ENCODE assay signal across 10 cellular contexts in genomic region chr17:8159459-8160223, GRCh38. TPM values are rescaled to one million over a fixed set of nuclear protein-coding genes. Genes with fewer than 3 reads are reported as not detected.
DNase-seq lines count a peak whose midpoint lies in the region; ATAC-seq and TF ChIP-seq lines count a peak whose summit lies in the region.
"Had no signal": no experiment of that assay in that cellular context is flagged by ENCODE, and none has a peak within 500 bp of the region (broad histone marks: within the 10 kb centered on the region; RNA-seq: fewer than 3 reads in every experiment).

No MANE protein-coding gene starts in this region.

- no peak overlapping the region for H3K4me3 ChIP-seq in Loucy (ENCODE audit: low read length, poor library complexity, severe bottlenecking)
- no peak overlapping the region for H3K4me3 ChIP-seq in parathyroid adenoma (ENCODE audit: low read depth, low read length)
- H3K4me3 ChIP-seq in MM.1S (ENCODE audit: low read length): no peak overlapping the region
- H3K4me3 ChIP-seq: HAP-1 had no signal

- intact Hi-C loops in CD14-positive monocyte (cut with micrococcal nuclease): loop anchor here (2.0 to 10.0 kb wide), 5 partner anchors 21 to 325 kb away; partner anchors contain the start of genes HES7 (in 1 of the 2) and KDM6B (in 1 of the 2)

- peaks cover 7% of the 10 kb centered on the region; the same call in 1 of the 2 replicates for H3F3A ChIP-seq in Loucy (ENCODE audit: low read depth)
- H3F3A ChIP-seq in MM.1S (ENCODE audit: insufficient read depth, low read length): peaks cover 28% of the 10 kb centered on the region

- peaks cover 4% of the 10 kb centered on the region for H3K27me3 ChIP-seq in Loucy (ENCODE audit: insufficient read depth, low read length, poor library complexity, severe bottlenecking)
- H3K27me3 ChIP-seq in parathyroid adenoma (ENCODE audit: control insufficient read depth, insufficient read depth, low read length): no peaks in the 10 kb centered on the region
- H3K27me3 ChIP-seq in MM.1S (replicated peaks; ENCODE audit: insufficient read depth, low read length): no peaks in the 10 kb centered on the region

- H3K9me2 ChIP-seq in Loucy (replicated peaks; ENCODE audit: low read depth, low read length): no peaks in the 10 kb centered on the region
- no peaks in the 10 kb centered on the region for H3K9me2 ChIP-seq in MM.1S (replicated peaks; ENCODE audit: insufficient read depth, low read length)

- H3K27ac Mint-ChIP-seq in CD14-positive monocyte: peak overlapping the region in 6 of 7 donors; percentile 53 to 88 (median 82)
- H3K27ac Mint-ChIP-seq in effector memory CD8-positive, alpha-beta T cell: peak overlapping the region in 1 of 2 donors; percentile 97

- H3K4me2 ChIP-seq in Loucy (ENCODE audit: low read depth, low read length, poor library complexity, severe bottlenecking): peak overlapping the region; percentile 17
- H3K4me2 ChIP-seq in parathyroid adenoma (ENCODE audit: low read length): no peak overlapping the region
- no peak overlapping the region for H3K4me2 ChIP-seq in MM.1S (ENCODE audit: low read depth, low read length)

- peaks cover 30% of the 10 kb centered on the region in 2 donors for H3K36me3 Mint-ChIP-seq in CD14-positive monocyte
- H3K36me3 Mint-ChIP-seq in effector memory CD8-positive, alpha-beta T cell (ENCODE audit: insufficient read depth): peaks cover 60% of the 10 kb centered on the region

- peak overlapping the region; percentile 85 for H3K27ac ChIP-seq in parathyroid adenoma
- H3K27ac ChIP-seq in MM.1S (ENCODE audit: low read length): no peak overlapping the region
- H3K27ac ChIP-seq: WERI-Rb-1 had no signal

- no peak for TF ChIP-seq CTCF in CD14-positive monocyte (IDR thresholded peaks at IDR 0.05)
- no peak for TF ChIP-seq CTCF in Loucy (conservative IDR thresholded peaks at IDR 0.05; ENCODE audit: low read length)
- no peak for TF ChIP-seq CTCF in parathyroid adenoma (IDR thresholded peaks at IDR 0.05)
- TF ChIP-seq CTCF in MM.1S (IDR thresholded peaks at IDR 0.05; ENCODE audit: low read length): no peak

- H3K79me2 ChIP-seq in Loucy (ENCODE audit: insufficient read depth, low read length) (peaks cover 40% of the 10 kb centered on the region), parathyroid adenoma (peaks cover 35% of the 10 kb centered on the region), MM.1S (ENCODE audit: low read length) (peaks cover 32% of the 10 kb centered on the region)

- no peak for ATAC-seq in effector memory CD8-positive, alpha-beta T cell (replicated peaks)
- ATAC-seq in HG03354 (IDR thresholded peaks at IDR 0.05; ENCODE audit: poor library complexity, severe bottlenecking, unreplicated experiment): no peak

- peaks cover 48% of the 10 kb centered on the region for H3K4me1 ChIP-seq in Loucy (ENCODE audit: insufficient read depth, low read length, poor library complexity, severe bottlenecking)
- H3K4me1 ChIP-seq in parathyroid adenoma: peaks cover 36% of the 10 kb centered on the region
- peaks cover 24% of the 10 kb centered on the region for H3K4me1 ChIP-seq in MM.1S (ENCODE audit: low read length)

- H3K27me3 Mint-ChIP-seq in CD14-positive monocyte (ENCODE audit: low read depth in 3 of 3): no peaks in the 10 kb centered on the region
- no peaks in the 10 kb centered on the region for H3K27me3 Mint-ChIP-seq in effector memory CD8-positive, alpha-beta T cell

- no peak overlapping the region for H3K9ac ChIP-seq in Loucy (ENCODE audit: low read depth, low read length, poor library complexity, severe bottlenecking)
- H3K9ac ChIP-seq in parathyroid adenoma: no peak overlapping the region
- H3K9ac ChIP-seq in MM.1S (ENCODE audit: low read length): no peak overlapping the region

- no peaks in the 10 kb centered on the region for H3K36me3 ChIP-seq in Loucy (ENCODE audit: insufficient read depth, low read length)
- no peaks in the 10 kb centered on the region for H3K36me3 ChIP-seq in parathyroid adenoma (ENCODE audit: control insufficient read depth, insufficient read depth, low read length)
- H3K36me3 ChIP-seq in MM.1S (replicated peaks; ENCODE audit: insufficient read depth, low read length): no peaks in the 10 kb centered on the region

- H3K4me1 Mint-ChIP-seq in CD14-positive monocyte: peaks cover 54% of the 10 kb centered on the region
- peaks cover 46 to 51% of the 10 kb centered on the region in 2 donors for H3K4me1 Mint-ChIP-seq in effector memory CD8-positive, alpha-beta T cell (ENCODE audit: low read depth in 2 of 2)

- peaks cover 42% of the 10 kb centered on the region for H4K20me1 ChIP-seq in Loucy (ENCODE audit: insufficient read depth, low read length, poor library complexity, severe bottlenecking)
- no peaks in the 10 kb centered on the region for H4K20me1 ChIP-seq in MM.1S (ENCODE audit: insufficient read depth, low read length)

- in situ Hi-C loops in KBM-7 (cut with MboI; ENCODE audit: low pct_unique_long_range_greater_than_20kb, low sequenced_read_pairs): no loop called here

- H3K9me3 ChIP-seq in Loucy (ENCODE audit: insufficient read depth, low read depth, low read length) (no peaks in the 10 kb centered on the region), parathyroid adenoma (ENCODE audit: control insufficient read depth, low read length) (no peaks in the 10 kb centered on the region), MM.1S (replicated peaks; ENCODE audit: insufficient read depth, low read length) (no peaks in the 10 kb centered on the region)
- H3K9me3 ChIP-seq: HAP-1 had no signal

- no peak overlapping the region for H2AFZ ChIP-seq in Loucy (ENCODE audit: low read length)
- H2AFZ ChIP-seq in parathyroid adenoma: no peak overlapping the region
- no peak overlapping the region for H2AFZ ChIP-seq in MM.1S (ENCODE audit: low read length)

- DNase-seq in CD14-positive monocyte (ENCODE audit: low spot score): no peak
- DNase-seq in effector memory CD8-positive, alpha-beta T cell: no peak
- DNase-seq in NCI-H187 (lab: John Stamatoyannopoulos, UW): no peak
- DNase-seq in MM.1S: no peak
- no peak for DNase-seq in KBM-7

- no peak overlapping the region for H3K4me3 Mint-ChIP-seq in CD14-positive monocyte
- H3K4me3 Mint-ChIP-seq in effector memory CD8-positive, alpha-beta T cell: peak overlapping the region; percentile 86 to 89

- peaks cover 0 to 2% (median 0%) of the 10 kb centered on the region in 7 donors for H3K9me3 Mint-ChIP-seq in CD14-positive monocyte
- no peaks in the 10 kb centered on the region for H3K9me3 Mint-ChIP-seq in effector memory CD8-positive, alpha-beta T cell

RNA-seq across cellular contexts. Expression of gene VAMP2, which starts 3.1 kb away (rescaled TPM):
- polyA plus RNA-seq in CD14-positive monocyte: 10 to 100 TPM; 10.2 to 14.5 TPM

RNA-seq across cellular contexts. Expression of gene PER1, which starts 7.4 kb away (rescaled TPM):
- polyA plus RNA-seq in CD14-positive monocyte: 1 to 10 TPM; 5.6 to 9.6 TPM

RNA-seq across cellular contexts. Expression of gene TMEM107, which starts 16.5 kb away (rescaled TPM):
- polyA plus RNA-seq in CD14-positive monocyte: 10 to 100 TPM; 31.4 to 37.4 TPM

RNA-seq across cellular contexts. Expression of gene BORCS6, which starts 30.3 kb away (rescaled TPM):
- polyA plus RNA-seq in CD14-positive monocyte: 10 to 100 TPM; 13.9 to 14.1 TPM

RNA-seq across cellular contexts. Expression of gene HES7, which starts 35.7 kb away (rescaled TPM):
- not detected for polyA plus RNA-seq in CD14-positive monocyte

Comparison
In these comparisons a context has a peak if more than half of its experiments do, and no peak if none do; other contexts are left out.
1. H3K4me3 Mint-ChIP-seq: peak in effector memory CD8-positive, alpha-beta T cell (2 of 2); none in CD14-positive monocyte (0 of 2).